In the genomic region with DNA sequence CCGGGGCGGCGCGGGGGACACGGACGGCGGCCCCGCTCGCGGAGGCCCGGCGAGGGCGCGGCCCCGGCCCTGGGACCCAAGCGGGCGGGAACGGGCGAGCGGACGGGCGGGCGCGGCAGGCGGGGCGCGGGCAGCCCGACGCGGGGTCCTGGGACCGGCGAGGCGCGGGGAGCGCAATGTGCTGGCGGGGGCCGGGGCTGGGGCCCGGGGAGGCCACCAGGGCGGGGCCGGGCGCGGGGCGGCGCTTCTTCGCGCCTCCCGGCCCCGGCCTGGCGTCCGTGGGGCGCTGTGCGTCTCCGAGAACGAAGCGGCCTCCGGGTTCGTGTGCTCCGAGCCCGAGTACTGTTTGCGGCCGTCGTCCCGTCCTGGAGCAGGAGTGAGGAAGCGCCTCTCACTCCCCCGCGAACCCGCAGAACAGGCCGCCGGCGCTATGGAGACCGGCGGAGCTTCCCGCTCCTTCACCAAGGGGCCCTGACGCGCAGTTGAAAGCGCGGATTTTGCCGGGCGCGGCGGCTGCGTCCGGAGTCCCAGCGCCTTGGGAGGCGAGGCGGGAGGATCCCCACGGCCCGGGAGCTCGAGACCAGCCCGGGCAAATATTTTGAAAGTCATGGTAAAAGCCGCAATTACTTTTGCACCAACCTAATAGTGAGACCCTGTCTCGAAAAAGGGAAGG, we compare ENCODE assay signal across 1 cellular context.
TF ChIP-seq lines count a peak whose summit lies in the region.

No MANE protein-coding gene starts in this region.

TF ChIP-seq in HepG2, 621 proteins besides CTCF, POLR2A, EP300 and RAD21 (continues in another document):
- TF ChIP-seq BRCA1 (CRISPR knock-in tag; IDR thresholded peaks at IDR 0.05) (0 out of 2 replicates have a peak, but pooled peaks have one; percentile 57), ZNF292 (CRISPR knock-in tag; IDR thresholded peaks at IDR 0.05; ENCODE audit: borderline replicate concordance, low read depth) (0 out of 2 replicates have a peak, but pooled peaks have one; percentile 46), MZF1 (CRISPR knock-in tag; IDR thresholded peaks at IDR 0.05; ENCODE audit: borderline replicate concordance) (0 out of 2 replicates have a peak, but pooled peaks have one; percentile 34), ADNP (CRISPR knock-in tag; IDR thresholded peaks at IDR 0.05) (no peak), GABPB1 (CRISPR knock-in tag; IDR thresholded peaks at IDR 0.05) (peak; percentile 63), ZNF274 (CRISPR knock-in tag; IDR thresholded peaks at IDR 0.05) (peak; percentile 89), TBX2 (CRISPR knock-in tag; IDR thresholded peaks at IDR 0.05; ENCODE audit: borderline replicate concordance) (peak; percentile 71), TOPORS (CRISPR knock-in tag; IDR thresholded peaks at IDR 0.05) (0 out of 2 replicates have a peak, but pooled peaks have one; percentile 69), ASH2L (IDR thresholded peaks at IDR 0.05; ENCODE audit: insufficient read length, low read depth, low read length) (peak; percentile 47), ZBTB7A (CRISPR knock-in tag; IDR thresholded peaks at IDR 0.05) (no peak), NONO (IDR thresholded peaks at IDR 0.05) (no peak), NONO (CRISPR knock-in tag; conservative IDR thresholded peaks at IDR 0.05) (peak; percentile 75), ZKSCAN8 (CRISPR knock-in tag; IDR thresholded peaks at IDR 0.05; ENCODE audit: borderline replicate concordance) (0 out of 2 replicates have a peak, but pooled peaks have one; percentile 36), SRY (CRISPR knock-in tag; IDR thresholded peaks at IDR 0.05) (peak; percentile 46; the same call in 1 of the 2 replicates), KAT8 (CRISPR knock-in tag; IDR thresholded peaks at IDR 0.05) (peak; percentile 63), ZNF44 (CRISPR knock-in tag; IDR thresholded peaks at IDR 0.05) (peak; percentile 79; the same call in 1 of the 2 replicates), ZNF781 (CRISPR knock-in tag; IDR thresholded peaks at IDR 0.05; ENCODE audit: borderline replicate concordance, not compliant biosample characterization) (peak; percentile 70), ETV5 (CRISPR knock-in tag; IDR thresholded peaks at IDR 0.05; ENCODE audit: borderline replicate concordance) (peak; percentile 57; the same call in 1 of the 2 replicates), ZNF550 (CRISPR knock-in tag; IDR thresholded peaks at IDR 0.05; ENCODE audit: borderline replicate concordance) (no peak), HOXA3 (CRISPR knock-in tag; IDR thresholded peaks at IDR 0.05) (0 out of 2 replicates have a peak, but pooled peaks have one; percentile 29), KDM2A (CRISPR knock-in tag; IDR thresholded peaks at IDR 0.05; ENCODE audit: borderline replicate concordance, low read depth) (peak; percentile 80; the same call in 1 of the 2 replicates), ZNF883 (CRISPR knock-in tag; IDR thresholded peaks at IDR 0.05; ENCODE audit: not compliant biosample characterization) (peak; percentile 56), RXRA (CRISPR knock-in tag; IDR thresholded peaks at IDR 0.05) (peak; percentile 48; the same call in 1 of the 2 replicates), SMAD9 (CRISPR knock-in tag; IDR thresholded peaks at IDR 0.05) (0 out of 2 replicates have a peak, but pooled peaks have one; percentile 31), ZSCAN20 (CRISPR knock-in tag; IDR thresholded peaks at IDR 0.05; ENCODE audit: borderline replicate concordance) (peak; percentile 55; the same call in 1 of the 2 replicates), ZNF121 (CRISPR knock-in tag; IDR thresholded peaks at IDR 0.05) (peak; percentile 18; the same call in 1 of the 2 replicates), ZNF282 (IDR thresholded peaks at IDR 0.05; ENCODE audit: partially characterized antibody) (no peak), USF2 (IDR thresholded peaks at IDR 0.05; ENCODE audit: low read depth, low read length) (no peak), USF2 (CRISPR knock-in tag; IDR thresholded peaks at IDR 0.05; ENCODE audit: borderline replicate concordance) (no peak), JUND (CRISPR knock-in tag; IDR thresholded peaks at IDR 0.05) (peak; percentile 49; the same call in 1 of the 2 replicates), GATAD1 (CRISPR knock-in tag; IDR thresholded peaks at IDR 0.05) (0 out of 2 replicates have a peak, but pooled peaks have one; percentile 13), PHF21A (CRISPR knock-in tag; IDR thresholded peaks at IDR 0.05) (peak; percentile 21; the same call in 1 of the 2 replicates), ZNF615 (CRISPR knock-in tag; IDR thresholded peaks at IDR 0.05; ENCODE audit: borderline replicate concordance) (no peak), ZSCAN31 (CRISPR knock-in tag; IDR thresholded peaks at IDR 0.05; ENCODE audit: low read depth) (peak; percentile 52; the same call in 1 of the 2 replicates), TEAD3 (CRISPR knock-in tag; optimal IDR thresholded peaks at IDR 0.05; ENCODE audit: borderline replicate concordance) (peak; percentile 31), ZKSCAN5 (CRISPR knock-in tag; IDR thresholded peaks at IDR 0.05) (0 out of 2 replicates have a peak, but pooled peaks have one; percentile 21), ERF (CRISPR knock-in tag; IDR thresholded peaks at IDR 0.05) (peak; percentile 72), ESRRA (CRISPR knock-in tag; IDR thresholded peaks at IDR 0.05; ENCODE audit: low read depth) (no peak), ZMYM2 (CRISPR knock-in tag; IDR thresholded peaks at IDR 0.05) (peak; percentile 67; the same call in 1 of the 2 replicates)
- TF ChIP-seq, protein P1, sequence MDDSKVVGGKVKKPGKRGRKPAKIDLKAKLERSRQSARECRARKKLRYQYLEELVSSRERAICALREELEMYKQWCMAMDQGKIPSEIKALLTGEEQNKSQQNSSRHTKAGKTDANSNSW (CRISPR knock-in tag; IDR thresholded peaks at IDR 0.05; ENCODE audit: borderline replicate concordance), result no peak
- TF ChIP-seq, protein P2, sequence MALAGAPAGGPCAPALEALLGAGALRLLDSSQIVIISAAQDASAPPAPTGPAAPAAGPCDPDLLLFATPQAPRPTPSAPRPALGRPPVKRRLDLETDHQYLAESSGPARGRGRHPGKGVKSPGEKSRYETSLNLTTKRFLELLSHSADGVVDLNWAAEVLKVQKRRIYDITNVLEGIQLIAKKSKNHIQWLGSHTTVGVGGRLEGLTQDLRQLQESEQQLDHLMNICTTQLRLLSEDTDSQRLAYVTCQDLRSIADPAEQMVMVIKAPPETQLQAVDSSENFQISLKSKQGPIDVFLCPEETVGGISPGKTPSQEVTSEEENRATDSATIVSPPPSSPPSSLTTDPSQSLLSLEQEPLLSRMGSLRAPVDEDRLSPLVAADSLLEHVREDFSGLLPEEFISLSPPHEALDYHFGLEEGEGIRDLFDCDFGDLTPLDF (CRISPR knock-in tag; IDR thresholded peaks at IDR 0.05), result peak; percentile 74
- TF ChIP-seq, protein P3, sequence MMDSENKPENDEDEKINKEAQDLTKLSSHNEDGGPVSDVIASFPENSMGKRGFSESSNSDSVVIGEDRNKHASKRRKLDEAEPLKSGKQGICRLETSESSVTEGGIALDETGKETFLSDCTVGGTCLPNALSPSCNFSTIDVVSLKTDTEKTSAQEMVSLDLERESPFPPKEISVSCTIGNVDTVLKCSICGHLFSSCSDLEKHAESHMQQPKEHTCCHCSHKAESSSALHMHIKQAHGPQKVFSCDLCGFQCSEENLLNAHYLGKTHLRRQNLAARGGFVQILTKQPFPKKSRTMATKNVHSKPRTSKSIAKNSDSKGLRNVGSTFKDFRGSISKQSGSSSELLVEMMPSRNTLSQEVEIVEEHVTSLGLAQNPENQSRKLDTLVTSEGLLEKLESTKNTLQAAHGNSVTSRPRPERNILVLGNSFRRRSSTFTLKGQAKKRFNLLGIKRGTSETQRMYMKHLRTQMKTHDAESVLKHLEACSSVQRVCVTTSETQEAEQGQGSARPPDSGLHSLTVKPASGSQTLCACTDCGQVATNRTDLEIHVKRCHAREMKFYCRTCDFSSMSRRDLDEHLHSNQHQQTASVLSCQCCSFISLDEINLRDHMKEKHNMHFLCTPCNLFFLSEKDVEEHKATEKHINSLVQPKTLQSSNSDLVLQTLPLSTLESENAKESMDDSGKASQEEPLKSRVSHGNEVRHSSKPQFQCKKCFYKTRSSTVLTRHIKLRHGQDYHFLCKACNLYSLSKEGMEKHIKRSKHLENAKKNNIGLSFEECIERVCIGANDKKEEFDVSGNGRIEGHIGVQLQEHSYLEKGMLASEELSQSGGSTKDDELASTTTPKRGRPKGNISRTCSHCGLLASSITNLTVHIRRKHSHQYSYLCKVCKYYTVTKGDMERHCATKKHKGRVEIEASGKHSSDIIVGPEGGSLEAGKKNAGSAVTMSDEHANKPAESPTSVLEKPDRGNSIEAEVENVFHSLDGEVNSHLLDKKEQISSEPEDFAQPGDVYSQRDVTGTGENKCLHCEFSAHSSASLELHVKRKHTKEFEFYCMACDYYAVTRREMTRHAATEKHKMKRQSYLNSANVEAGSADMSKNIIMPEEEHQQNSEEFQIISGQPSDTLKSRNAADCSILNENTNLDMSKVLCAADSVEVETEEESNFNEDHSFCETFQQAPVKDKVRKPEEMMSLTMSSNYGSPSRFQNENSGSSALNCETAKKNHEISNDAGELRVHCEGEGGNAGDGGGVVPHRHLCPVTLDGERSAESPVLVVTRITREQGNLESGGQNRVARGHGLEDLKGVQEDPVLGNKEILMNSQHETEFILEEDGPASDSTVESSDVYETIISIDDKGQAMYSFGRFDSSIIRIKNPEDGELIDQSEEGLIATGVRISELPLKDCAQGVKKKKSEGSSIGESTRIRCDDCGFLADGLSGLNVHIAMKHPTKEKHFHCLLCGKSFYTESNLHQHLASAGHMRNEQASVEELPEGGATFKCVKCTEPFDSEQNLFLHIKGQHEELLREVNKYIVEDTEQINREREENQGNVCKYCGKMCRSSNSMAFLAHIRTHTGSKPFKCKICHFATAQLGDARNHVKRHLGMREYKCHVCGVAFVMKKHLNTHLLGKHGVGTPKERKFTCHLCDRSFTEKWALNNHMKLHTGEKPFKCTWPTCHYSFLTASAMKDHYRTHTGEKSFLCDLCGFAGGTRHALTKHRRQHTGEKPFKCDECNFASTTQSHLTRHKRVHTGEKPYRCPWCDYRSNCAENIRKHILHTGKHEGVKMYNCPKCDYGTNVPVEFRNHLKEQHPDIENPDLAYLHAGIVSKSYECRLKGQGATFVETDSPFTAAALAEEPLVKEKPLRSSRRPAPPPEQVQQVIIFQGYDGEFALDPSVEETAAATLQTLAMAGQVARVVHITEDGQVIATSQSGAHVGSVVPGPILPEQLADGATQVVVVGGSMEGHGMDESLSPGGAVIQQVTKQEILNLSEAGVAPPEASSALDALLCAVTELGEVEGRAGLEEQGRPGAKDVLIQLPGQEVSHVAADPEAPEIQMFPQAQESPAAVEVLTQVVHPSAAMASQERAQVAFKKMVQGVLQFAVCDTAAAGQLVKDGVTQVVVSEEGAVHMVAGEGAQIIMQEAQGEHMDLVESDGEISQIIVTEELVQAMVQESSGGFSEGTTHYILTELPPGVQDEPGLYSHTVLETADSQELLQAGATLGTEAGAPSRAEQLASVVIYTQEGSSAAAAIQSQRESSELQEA (CRISPR knock-in tag; IDR thresholded peaks at IDR 0.05; ENCODE audit: not compliant biosample characterization), result peak; percentile 32
- TF ChIP-seq, protein P4, sequence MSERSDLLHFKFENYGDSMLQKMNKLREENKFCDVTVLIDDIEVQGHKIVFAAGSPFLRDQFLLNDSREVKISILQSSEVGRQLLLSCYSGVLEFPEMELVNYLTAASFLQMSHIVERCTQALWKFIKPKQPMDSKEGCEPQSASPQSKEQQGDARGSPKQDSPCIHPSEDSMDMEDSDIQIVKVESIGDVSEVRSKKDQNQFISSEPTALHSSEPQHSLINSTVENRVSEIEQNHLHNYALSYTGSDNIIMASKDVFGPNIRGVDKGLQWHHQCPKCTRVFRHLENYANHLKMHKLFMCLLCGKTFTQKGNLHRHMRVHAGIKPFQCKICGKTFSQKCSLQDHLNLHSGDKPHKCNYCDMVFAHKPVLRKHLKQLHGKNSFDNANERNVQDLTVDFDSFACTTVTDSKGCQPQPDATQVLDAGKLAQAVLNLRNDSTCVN (CRISPR knock-in tag; IDR thresholded peaks at IDR 0.05; ENCODE audit: borderline replicate concordance), result 0 out of 2 replicates have a peak, but pooled peaks have one; percentile 22
- TF ChIP-seq, protein P5, sequence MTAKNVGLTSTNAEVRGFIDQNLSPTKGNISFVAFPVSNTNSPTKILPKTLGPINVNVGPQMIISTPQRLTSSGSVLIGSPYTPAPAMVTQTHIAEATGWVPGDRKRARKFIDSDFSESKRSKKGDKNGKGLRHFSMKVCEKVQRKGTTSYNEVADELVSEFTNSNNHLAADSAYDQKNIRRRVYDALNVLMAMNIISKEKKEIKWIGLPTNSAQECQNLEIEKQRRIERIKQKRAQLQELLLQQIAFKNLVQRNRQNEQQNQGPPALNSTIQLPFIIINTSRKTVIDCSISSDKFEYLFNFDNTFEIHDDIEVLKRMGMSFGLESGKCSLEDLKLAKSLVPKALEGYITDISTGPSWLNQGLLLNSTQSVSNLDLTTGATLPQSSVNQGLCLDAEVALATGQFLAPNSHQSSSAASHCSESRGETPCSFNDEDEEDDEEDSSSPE (CRISPR knock-in tag; IDR thresholded peaks at IDR 0.05), result peak; percentile 81
- TF ChIP-seq, protein P6, sequence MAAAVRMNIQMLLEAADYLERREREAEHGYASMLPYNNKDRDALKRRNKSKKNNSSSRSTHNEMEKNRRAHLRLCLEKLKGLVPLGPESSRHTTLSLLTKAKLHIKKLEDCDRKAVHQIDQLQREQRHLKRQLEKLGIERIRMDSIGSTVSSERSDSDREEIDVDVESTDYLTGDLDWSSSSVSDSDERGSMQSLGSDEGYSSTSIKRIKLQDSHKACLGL (CRISPR knock-in tag; IDR thresholded peaks at IDR 0.05), result peak; percentile 43; the same call in 1 of the 2 replicates
